ENCODE assay signal across 13 cellular contexts in the genomic region with DNA sequence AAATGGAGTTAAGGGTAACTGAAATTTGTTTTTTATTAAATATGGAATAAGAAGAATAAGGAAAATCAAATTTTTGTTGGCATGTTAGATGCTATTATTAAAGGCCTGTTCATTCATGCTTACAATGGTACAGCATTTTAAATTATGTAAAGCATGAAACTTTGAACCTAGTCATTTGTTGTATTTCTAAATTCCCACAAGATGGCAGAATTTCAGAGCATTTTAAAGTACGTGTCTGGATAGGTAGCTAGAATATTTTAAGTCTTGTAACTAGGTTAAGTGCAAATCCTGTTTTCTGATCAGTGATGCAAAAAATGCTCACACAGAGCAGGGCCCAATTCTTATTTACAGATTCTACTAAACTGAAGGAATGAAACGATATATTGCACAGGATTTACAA.
A peak's percentile ranks its signal among the peaks of the same experiment; 100 is the strongest.
DNase-seq lines count a peak whose midpoint lies in the region; ATAC-seq, FAIRE-seq and TF ChIP-seq lines count a peak whose summit lies in the region.
"Had no signal": no experiment of that assay in that cellular context is flagged by ENCODE, and none has a peak within 500 bp of the region (broad histone marks: within the 10 kb centered on the region; RNA-seq: fewer than 3 reads in every experiment).

No MANE protein-coding gene starts in this region.

- no peaks in the 10 kb centered on the region for H3K36me3 Mint-ChIP-seq in activated CD8-positive, alpha-beta T cell treated with anti-CD3 and anti-CD28 coated beads, Interleukin-2, amount 10 ng/mL, durations not matched to agents 7 days and 5 days (ENCODE audit: low read depth)
- H3K36me3 Mint-ChIP-seq: CD8-positive, alpha-beta memory T cell; T-cell had no signal

- no peaks in the 10 kb centered on the region for H3K79me2 ChIP-seq in HepG2 (ENCODE audit: insufficient read depth, low read length)

- H3K4me3 ChIP-seq in foreskin fibroblast (ENCODE audit: low read depth in 1 of 2, low read length in 2 of 2) (no peak overlapping the region), HepG2 (replicated peaks in 1 of 3; ENCODE audit: insufficient read depth in 1 of 3, low read depth in 2 of 3, low read length in 3 of 3) (no peak overlapping the region)

- DNase-seq in H4 (ENCODE audit: low spot score) = peak; percentile 4
- peak; percentile 65 for DNase-seq in NCI-H69 (lab: John Stamatoyannopoulos, UW)
- peak in 1 of 2 donors; percentile 5 for DNase-seq in foreskin fibroblast
- no peak for DNase-seq in activated CD8-positive, alpha-beta T cell treated with anti-CD3 and anti-CD28 coated beads, Interleukin-2, amount 10 ng/mL, durations not matched to agents 7 days and 5 days
- DNase-seq in HepG2 (ENCODE audit: low spot score) = no peak
- DNase-seq: activated T-cell treated with anti-CD3 and anti-CD28 coated beads for 4 hours; CD8-positive, alpha-beta memory T cell; naive thymus-derived CD8-positive, alpha-beta T cell; T-cell had no signal

- CTCF ChIA-PET in activated CD8-positive, alpha-beta T cell treated with anti-CD3 and anti-CD28 coated beads, Interleukin-2, amount 10 ng/mL, durations not matched to agents 7 days and 5 days (lab: Charles Lee) = no interaction called here
- CTCF ChIA-PET in HepG2 (lab: Yijun Ruan, JAX; ENCODE audit: low intra/inter-chr PET ratio, low total read pairs) = no interaction called here

- POLR2A ChIA-PET in activated CD8-positive, alpha-beta T cell treated with anti-CD3 and anti-CD28 coated beads, Interleukin-2, amount 10 ng/mL, durations not matched to agents 7 days and 5 days (lab: Charles Lee) = no interaction called here
- POLR2A ChIA-PET in HepG2 (lab: Yijun Ruan, JAX) = no interaction called here

- no peak for FAIRE-seq in HepG2 (lab: Jason Lieb, UNC)

- H3K27me3 ChIP-seq in HepG2 (ENCODE audit: control insufficient read depth in 1 of 2, insufficient read depth in 2 of 2, low read length in 2 of 2) = no peaks in the 10 kb centered on the region

- no TSS peak for BruUV-seq in HepG2 (replicated peaks; lab: Mats Ljungman, UMichigan)

- H3K27me3 Mint-ChIP-seq in activated CD8-positive, alpha-beta T cell treated with anti-CD3 and anti-CD28 coated beads, Interleukin-2, amount 10 ng/mL, durations not matched to agents 7 days and 5 days (ENCODE audit: low read depth) = no peaks in the 10 kb centered on the region
- H3K27me3 Mint-ChIP-seq: CD8-positive, alpha-beta memory T cell; naive thymus-derived CD8-positive, alpha-beta T cell; T-cell had no signal

- H2AFZ ChIP-seq in HepG2 (ENCODE audit: low read length) = no peak overlapping the region

- H3K9me3 ChIP-seq in HepG2 (ENCODE audit: low read length) = no peaks in the 10 kb centered on the region

- no peak overlapping the region for H3K4me2 ChIP-seq in HepG2 (ENCODE audit: low read depth, low read length)
- H3K4me2 ChIP-seq: KMS-11 had no signal

- H3K9me3 Mint-ChIP-seq in activated CD8-positive, alpha-beta T cell treated with anti-CD3 and anti-CD28 coated beads, Interleukin-2, amount 10 ng/mL, durations not matched to agents 7 days and 5 days (ENCODE audit: insufficient read depth) = no peaks in the 10 kb centered on the region

- no peaks in the 10 kb centered on the region for H4K20me1 ChIP-seq in HepG2 (ENCODE audit: insufficient read depth, low read length)

- intact Hi-C loops in HepG2 (cut with micrococcal nuclease; ENCODE audit: unreplicated experiment) = no loop called here

- TF ChIP-seq EP300 in HepG2 (IDR thresholded peaks at IDR 0.05; ENCODE audit: low read depth in 2 of 2, low read length in 2 of 2) (no peak), HepG2 (CRISPR knock-in tag; IDR thresholded peaks at IDR 0.05; ENCODE audit: borderline replicate concordance) (no peak)

- no peaks in the 10 kb centered on the region for H3K36me3 ChIP-seq in HepG2 (replicated peaks in 1 of 2; ENCODE audit: control insufficient read depth in 1 of 2, insufficient read depth in 2 of 2, low read length in 2 of 2)

- no peak overlapping the region for H3K4me3 Mint-ChIP-seq in activated CD8-positive, alpha-beta T cell treated with anti-CD3 and anti-CD28 coated beads, Interleukin-2, amount 10 ng/mL, durations not matched to agents 7 days and 5 days
- H3K4me3 Mint-ChIP-seq: CD8-positive, alpha-beta memory T cell; naive thymus-derived CD8-positive, alpha-beta T cell; T-cell had no signal

- H3K27ac ChIP-seq in C4-2B (no peak overlapping the region), HepG2 (ENCODE audit: extremely low read length, insufficient read depth, low read length) (no peak overlapping the region)
- H3K27ac ChIP-seq: KMS-11 had no signal

- no peaks in the 10 kb centered on the region for H3K4me1 Mint-ChIP-seq in activated CD8-positive, alpha-beta T cell treated with anti-CD3 and anti-CD28 coated beads, Interleukin-2, amount 10 ng/mL, durations not matched to agents 7 days and 5 days (ENCODE audit: low read depth)
- H3K4me1 Mint-ChIP-seq: CD8-positive, alpha-beta memory T cell; naive thymus-derived CD8-positive, alpha-beta T cell; T-cell had no signal

- TF ChIP-seq POLR2A in HepG2 (IDR thresholded peaks at IDR 0.05; ENCODE audit: insufficient read depth in 1 of 2, low read depth in 2 of 2, low read length in 2 of 2) = no peak

- no peak for ATAC-seq in activated CD8-positive, alpha-beta T cell treated with anti-CD3 and anti-CD28 coated beads, Interleukin-2, amount 10 ng/mL, durations not matched to agents 7 days and 5 days
- ATAC-seq in HepG2 = no peak
- no peak for ATAC-seq in esophagus mucosa
- ATAC-seq in GM18517 (IDR thresholded peaks at IDR 0.05; ENCODE audit: unreplicated experiment) = no peak
- ATAC-seq: naive thymus-derived CD8-positive, alpha-beta T cell; T-cell had no signal

- H3K27ac Mint-ChIP-seq in activated CD8-positive, alpha-beta T cell treated with anti-CD3 and anti-CD28 coated beads, Interleukin-2, amount 10 ng/mL, durations not matched to agents 7 days and 5 days = no peak overlapping the region
- H3K27ac Mint-ChIP-seq: CD8-positive, alpha-beta memory T cell; naive thymus-derived CD8-positive, alpha-beta T cell; T-cell had no signal

- H3K4me1 ChIP-seq in HepG2 (ENCODE audit: insufficient read depth, low read length) = no peaks in the 10 kb centered on the region

- TF ChIP-seq CTCF in C4-2B (conservative IDR thresholded peaks at IDR 0.05) = peak; percentile 38
- peak; percentile 5 for TF ChIP-seq CTCF in foreskin fibroblast (IDR thresholded peaks at IDR 0.05; ENCODE audit: low read depth, low read length)
- TF ChIP-seq CTCF in HepG2 (CRISPR knock-in tag; IDR thresholded peaks at IDR 0.05) = no peak

- TF ChIP-seq RAD21 in HepG2 (CRISPR knock-in tag; IDR thresholded peaks at IDR 0.05) = no peak

- 0% methylated on average over 2 of the region's 2 CpGs for WGBS in HepG2 (ENCODE audit: low lambda C conversion rate)

- no peak overlapping the region for H3K9ac ChIP-seq in HepG2 (ENCODE audit: insufficient read depth, low read depth, low read length)
- H3K9ac ChIP-seq: KMS-11 had no signal

- in situ Hi-C loops in HepG2 (cut with HindIII; ENCODE audit: extremely low pct_ligation_motif_present, low pct_unique_long_range_greater_than_20kb) = no loop called here

TF ChIP-seq in HepG2, 621 proteins besides CTCF, POLR2A, EP300 and RAD21:
- no peak for TF ChIP-seq ZNF567 (CRISPR knock-in tag; IDR thresholded peaks at IDR 0.05; ENCODE audit: borderline replicate concordance)
- TF ChIP-seq GABPA (IDR thresholded peaks at IDR 0.05; ENCODE audit: low read depth, low read length) = no peak
- no peak for TF ChIP-seq GABPA (CRISPR knock-in tag; IDR thresholded peaks at IDR 0.05; ENCODE audit: low read depth)
- TF ChIP-seq SOX6 (IDR thresholded peaks at IDR 0.05) = no peak
- no peak for TF ChIP-seq SOX6 (CRISPR knock-in tag; IDR thresholded peaks at IDR 0.05)

Comparison
In these comparisons a context has a peak if more than half of its experiments do, and no peak if none do; other contexts are left out.
1. DNase-seq: peak in H4 (single experiment) and NCI-H69 (single experiment); none in activated CD8-positive, alpha-beta T cell treated with anti-CD3 and anti-CD28 coated beads, Interleukin-2, amount 10 ng/mL, durations not matched to agents 7 days and 5 days (single experiment) and HepG2 (single experiment).